ENCODE assay signal across 13 cellular contexts in genomic region chr1:244800821-244801220, GRCh38. TPM values are rescaled to one million over a fixed set of nuclear protein-coding genes. Genes with fewer than 3 reads are reported as not detected.
DNase-seq lines count a peak whose midpoint lies in the region; ATAC-seq and TF ChIP-seq lines count a peak whose summit lies in the region.
"Had no signal": no experiment of that assay in that cellular context is flagged by ENCODE, and none has a peak within 500 bp of the region (broad histone marks: within the 10 kb centered on the region; RNA-seq: fewer than 3 reads in every experiment).

No MANE protein-coding gene starts in this region.

- no peak for TF ChIP-seq RAD21 in SK-N-SH (IDR thresholded peaks at IDR 0.05; ENCODE audit: low read length)

- TF ChIP-seq POLR2A in breast epithelium (IDR thresholded peaks at IDR 0.05) = no peak

- DNase-seq in SK-N-SH = no peak
- no peak for DNase-seq in memory B cell (ENCODE audit: low spot score in 2 of 2)
- DNase-seq in MM.1S = no peak
- DNase-seq in breast epithelium (ENCODE audit: low spot score in 2 of 2) = no peak
- DNase-seq in NCI-H526 (lab: John Stamatoyannopoulos, UW) = no peak
- DNase-seq: KG1, NCI-H524 treated with DMSO at 0.1 percent for 48 hours, SIG-M5 had no signal

- intact Hi-C loops in breast epithelium (cut with DNase I; ENCODE audit: low total_unique reads) = loop anchor here (2.0 kb wide), 1 partner anchor 202 kb away; no protein-coding TSS in a partner anchor

- H3F3A ChIP-seq in SK-N-SH (replicated peaks; ENCODE audit: insufficient read depth) = no peaks in the 10 kb centered on the region
- no peaks in the 10 kb centered on the region for H3F3A ChIP-seq in Loucy (ENCODE audit: low read depth)
- H3F3A ChIP-seq in MM.1S (ENCODE audit: insufficient read depth, low read length) = no peaks in the 10 kb centered on the region

- H3K79me2 ChIP-seq in SK-N-SH (ENCODE audit: insufficient read depth) (no peaks in the 10 kb centered on the region), Loucy (ENCODE audit: insufficient read depth, low read length) (no peaks in the 10 kb centered on the region), MM.1S (ENCODE audit: low read length) (no peaks in the 10 kb centered on the region)

- H3K27ac ChIP-seq in SK-N-SH (ENCODE audit: low read depth in 2 of 2, low read length in 1 of 2) (no peak overlapping the region), MM.1S (ENCODE audit: low read length) (no peak overlapping the region), breast epithelium (no peak overlapping the region)
- H3K27ac ChIP-seq: 22Rv1, BLaER1 had no signal

- peaks cover 5% of the 10 kb centered on the region for H3K27me3 Mint-ChIP-seq in memory B cell

- H4K20me1 ChIP-seq in SK-N-SH (ENCODE audit: insufficient read depth) (no peaks in the 10 kb centered on the region), Loucy (ENCODE audit: insufficient read depth, low read length, poor library complexity, severe bottlenecking) (no peaks in the 10 kb centered on the region), MM.1S (ENCODE audit: insufficient read depth, low read length) (no peaks in the 10 kb centered on the region)
- H4K20me1 ChIP-seq: BLaER1 had no signal

- H3K4me1 ChIP-seq in SK-N-SH (ENCODE audit: control insufficient read depth in 1 of 2, insufficient read depth in 2 of 2, low read depth in 1 of 2, low read length in 1 of 2) (no peaks in the 10 kb centered on the region), Loucy (ENCODE audit: insufficient read depth, low read length, poor library complexity, severe bottlenecking) (no peaks in the 10 kb centered on the region), MM.1S (ENCODE audit: low read length) (no peaks in the 10 kb centered on the region), breast epithelium (no peaks in the 10 kb centered on the region)

- H3K27me3 ChIP-seq in SK-N-SH (ENCODE audit: insufficient read depth) (no peaks in the 10 kb centered on the region), Loucy (ENCODE audit: insufficient read depth, low read length, poor library complexity, severe bottlenecking) (no peaks in the 10 kb centered on the region), MM.1S (replicated peaks; ENCODE audit: insufficient read depth, low read length) (no peaks in the 10 kb centered on the region), breast epithelium (no peaks in the 10 kb centered on the region)
- H3K27me3 ChIP-seq: BLaER1 had no signal

- H3K36me3 Mint-ChIP-seq in memory B cell = no peaks in the 10 kb centered on the region

- H3K9me2 ChIP-seq in SK-N-SH (no peaks in the 10 kb centered on the region), Loucy (replicated peaks; ENCODE audit: low read depth, low read length) (no peaks in the 10 kb centered on the region), MM.1S (replicated peaks; ENCODE audit: insufficient read depth, low read length) (no peaks in the 10 kb centered on the region)

- 67% methylated on average over 9 of the region's 9 CpGs for WGBS in SK-N-SH (ENCODE audit: low lambda C conversion rate)

- H3K9me3 ChIP-seq in SK-N-SH = no peaks in the 10 kb centered on the region
- H3K9me3 ChIP-seq in Loucy (ENCODE audit: insufficient read depth, low read depth, low read length) = no peaks in the 10 kb centered on the region
- no peaks in the 10 kb centered on the region for H3K9me3 ChIP-seq in MM.1S (replicated peaks; ENCODE audit: insufficient read depth, low read length)
- H3K9me3 ChIP-seq in breast epithelium = no peaks in the 10 kb centered on the region
- H3K9me3 ChIP-seq: BLaER1 had no signal

- TF ChIP-seq CTCF in SK-N-SH (IDR thresholded peaks at IDR 0.05) (no peak), Loucy (conservative IDR thresholded peaks at IDR 0.05; ENCODE audit: low read length) (no peak), MM.1S (IDR thresholded peaks at IDR 0.05; ENCODE audit: low read length) (no peak), breast epithelium (IDR thresholded peaks at IDR 0.05) (no peak)

- POLR2A ChIA-PET in SK-N-SH (lab: Yijun Ruan, JAX) = no interaction called here

- H3K4me1 Mint-ChIP-seq in memory B cell = peaks cover 8% of the 10 kb centered on the region

- TF ChIP-seq EP300 in SK-N-SH (IDR thresholded peaks at IDR 0.05; ENCODE audit: borderline replicate concordance in 1 of 2, low read depth in 1 of 2, low read length in 1 of 2) = no peak

- H2AFZ ChIP-seq in SK-N-SH (ENCODE audit: low read depth) = 0 out of 2 replicates have a peak overlapping the region, but pooled peaks have one; percentile 2
- H2AFZ ChIP-seq in Loucy (ENCODE audit: low read length) = peak overlapping the region; percentile 54; the same call in 1 of the 2 replicates
- H2AFZ ChIP-seq in MM.1S (ENCODE audit: low read length) = no peak overlapping the region

- H3K36me3 ChIP-seq in SK-N-SH (replicated peaks in 1 of 2; ENCODE audit: control insufficient read depth in 1 of 2, insufficient read depth in 2 of 2, low read length in 1 of 2) (no peaks in the 10 kb centered on the region), Loucy (ENCODE audit: insufficient read depth, low read length) (no peaks in the 10 kb centered on the region), MM.1S (replicated peaks; ENCODE audit: insufficient read depth, low read length) (no peaks in the 10 kb centered on the region), breast epithelium (no peaks in the 10 kb centered on the region)
- H3K36me3 ChIP-seq: BLaER1 had no signal

- H3K4me3 Mint-ChIP-seq in memory B cell = no peak overlapping the region

- no peak overlapping the region for H3K9ac ChIP-seq in SK-N-SH
- no peak overlapping the region for H3K9ac ChIP-seq in Loucy (ENCODE audit: low read depth, low read length, poor library complexity, severe bottlenecking)
- no peak overlapping the region for H3K9ac ChIP-seq in MM.1S (ENCODE audit: low read length)
- H3K9ac ChIP-seq: BLaER1 had no signal

- no peak overlapping the region for H3K4me2 ChIP-seq in SK-N-SH
- H3K4me2 ChIP-seq in Loucy (ENCODE audit: low read depth, low read length, poor library complexity, severe bottlenecking) = no peak overlapping the region
- H3K4me2 ChIP-seq in MM.1S (ENCODE audit: low read depth, low read length) = no peak overlapping the region

- H3K27ac Mint-ChIP-seq in memory B cell = no peak overlapping the region

- H3K4me3 ChIP-seq in SK-N-SH (ENCODE audit: low read depth in 2 of 2, low read length in 1 of 2) (no peak overlapping the region), Loucy (ENCODE audit: low read length, poor library complexity, severe bottlenecking) (no peak overlapping the region), MM.1S (ENCODE audit: low read length) (no peak overlapping the region), breast epithelium (no peak overlapping the region)
- H3K4me3 ChIP-seq: BLaER1 had no signal

- H3K9me3 Mint-ChIP-seq in memory B cell = no peaks in the 10 kb centered on the region

- ATAC-seq in SK-N-SH treated with all-trans-retinoic acid at 6 μM for 48 hours (no peak), GM19035 (IDR thresholded peaks at IDR 0.05; ENCODE audit: unreplicated experiment) (peak; percentile 14), memory B cell (ENCODE audit: low read depth) (peak; percentile 9)

- CTCF ChIA-PET in SK-N-SH (lab: Yijun Ruan, JAX) = interaction anchor here (0.6 to 3.7 kb wide), 11 partner anchors 9 to 242 kb away, joined by 3 to 25 read pairs (median 4); a partner anchor contains a TSS

TF ChIP-seq in SK-N-SH, 30 proteins besides CTCF, POLR2A, EP300 and RAD21 (continues in another document):
- TF ChIP-seq RFX5 (IDR thresholded peaks at IDR 0.05; ENCODE audit: low read length) (no peak), CHD2 (IDR thresholded peaks at IDR 0.05; ENCODE audit: low read length, partially characterized antibody) (no peak), EZH2phosphoT487 (IDR thresholded peaks at IDR 0.05; ENCODE audit: borderline replicate concordance, low read depth) (no peak), FOSL2 (IDR thresholded peaks at IDR 0.05; ENCODE audit: borderline replicate concordance, low read depth) (no peak), ZBTB33 (IDR thresholded peaks at IDR 0.05; ENCODE audit: borderline replicate concordance, low read depth) (no peak)

TF ChIP-seq in SK-N-SH treated with all-trans-retinoic acid at 6 μM for 48 hours, 23 proteins besides CTCF, POLR2A, EP300 and RAD21:
- TF ChIP-seq ESRRG (CRISPR knock-in tag; IDR thresholded peaks at IDR 0.05) = no peak
- no peak for TF ChIP-seq TSHZ2 (CRISPR knock-in tag; IDR thresholded peaks at IDR 0.05)
- no peak for TF ChIP-seq PPARA (CRISPR knock-in tag; IDR thresholded peaks at IDR 0.05; ENCODE audit: borderline replicate concordance)
TF ChIP-seq in SK-N-SH treated with all-trans-retinoic acid at 6 μM for 48 hours: peak in this region for 0.

RNA-seq across cellular contexts. Expression of gene COX20, which starts 34.6 kb away (rescaled TPM):
- 24.8 and 29.0 TPM in 2 replicates for polyA plus RNA-seq in SK-N-SH (2012; rRNA removed)
- polyA plus RNA-seq in SK-N-SH (2012; cell fraction: cytosol; rRNA removed) = 36.2 and 56.6 TPM in 2 replicates
- polyA plus RNA-seq in SK-N-SH (2012; cell fraction: nucleus; rRNA removed) = 14.9 and 27.5 TPM in 2 replicates
- 10 to 100 TPM; 31.4 to 42.6 (median 35.7) TPM for total RNA-seq in breast epithelium
